Comparison of ENCODE assay signal across 12 cellular contexts in genomic region chrX:27619975-27620374, GRCh38. TPM values are rescaled to one million over a fixed set of nuclear protein-coding genes. Genes with fewer than 3 reads are reported as not detected.
DNase-seq lines count a peak whose midpoint lies in the region; ATAC-seq, FAIRE-seq and TF ChIP-seq lines count a peak whose summit lies in the region.
"Had no signal": no experiment of that assay in that cellular context is flagged by ENCODE, and none has a peak within 500 bp of the region (broad histone marks: within the 10 kb centered on the region; RNA-seq: fewer than 3 reads in every experiment).

No MANE protein-coding gene starts in this region.

- H3K79me2 ChIP-seq in GM23338 (replicated peaks; ENCODE audit: insufficient read depth), result no peaks in the 10 kb centered on the region

- no peak overlapping the region for H2AFZ ChIP-seq in GM23338

- no peaks in the 10 kb centered on the region for H3K4me1 ChIP-seq in GM23338 (ENCODE audit: insufficient read depth)

- no peaks in the 10 kb centered on the region for H3K9me3 ChIP-seq in AG04450 (ENCODE audit: control insufficient read depth, insufficient read depth, low read length)

- H3K27me3 ChIP-seq in AG04450 (ENCODE audit: control insufficient read depth, insufficient read depth, low read length) (no peaks in the 10 kb centered on the region), GM23338 (ENCODE audit: insufficient read depth) (no peaks in the 10 kb centered on the region)

- ATAC-seq in GM23338 (no peak), HG03095 (IDR thresholded peaks at IDR 0.05; ENCODE audit: unreplicated experiment) (no peak), GM19351 (IDR thresholded peaks at IDR 0.05; ENCODE audit: unreplicated experiment) (no peak)

- H4K20me1 ChIP-seq in GM23338 (replicated peaks; ENCODE audit: insufficient read depth), result no peaks in the 10 kb centered on the region

- H3K27me3 Mint-ChIP-seq in GM23338 (ENCODE audit: insufficient read depth, low read depth, poor library complexity), result no peaks in the 10 kb centered on the region
- H3K27me3 Mint-ChIP-seq: activated CD4-positive, alpha-beta T cell treated with anti-CD3 and anti-CD28 coated beads, Interleukin-2, amount 10 ng/mL, durations not matched to agents 24 days and 14 days; stimulated activated naive CD8-positive, alpha-beta T cell treated with anti-CD3 and anti-CD28 coated beads, Interleukin-15, Interleukin-2, amounts not matched to agents 100 ng/mL and 50 ng/mL, for 24 hours had no signal

- H3F3A ChIP-seq in GM23338 (replicated peaks; ENCODE audit: low read depth), result no peaks in the 10 kb centered on the region

- no peak overlapping the region for H3K4me2 ChIP-seq in GM23338

- H3K36me3 Mint-ChIP-seq in GM23338 (ENCODE audit: low read depth), result no peaks in the 10 kb centered on the region

- H3K4me1 Mint-ChIP-seq in GM23338, result no peaks in the 10 kb centered on the region
- H3K4me1 Mint-ChIP-seq: activated CD4-positive, alpha-beta T cell treated with anti-CD3 and anti-CD28 coated beads, Interleukin-2, amount 10 ng/mL, durations not matched to agents 24 days and 14 days had no signal

- H3K36me3 ChIP-seq in GM23338 (ENCODE audit: insufficient read depth), result no peaks in the 10 kb centered on the region

- no peaks in the 10 kb centered on the region for H3K9me3 Mint-ChIP-seq in GM23338
- H3K9me3 Mint-ChIP-seq: activated CD4-positive, alpha-beta T cell treated with anti-CD3 and anti-CD28 coated beads, Interleukin-2, amount 10 ng/mL, durations not matched to agents 24 days and 14 days; stimulated activated naive CD8-positive, alpha-beta T cell treated with anti-CD3 and anti-CD28 coated beads, Interleukin-15, Interleukin-2, amounts not matched to agents 100 ng/mL and 50 ng/mL, for 24 hours had no signal

- DNase-seq in AG04450 (ENCODE audit: low read depth, low spot score), result no peak
- DNase-seq in GM23338 (ENCODE audit: low spot score), result peak; percentile 21
- DNase-seq in SK-MEL-5 (ENCODE audit: low read depth, low spot score), result peak; percentile 59
- no peak for DNase-seq in frontal cortex (ENCODE audit: low spot score in 2 of 2)
- no peak for DNase-seq in urothelium cell line (ENCODE audit: low spot score)
- DNase-seq in DMS79 (lab: John Stamatoyannopoulos, UW), result no peak
- DNase-seq: activated CD4-positive, alpha-beta T cell treated with anti-CD3 and anti-CD28 coated beads, Interleukin-2, amount 10 ng/mL, durations not matched to agents 24 days and 14 days; caudate nucleus; DMS79 treated with DMSO at 0.1 percent for 48 hours had no signal

- no peak overlapping the region for H3K4me3 ChIP-seq in AG04450 (ENCODE audit: low read depth, low read length)
- no peak overlapping the region for H3K4me3 ChIP-seq in GM23338

- CTCF ChIA-PET in AG04450 (lab: Charles Lee), result interaction anchor here (0.6 to 4.4 kb wide), 5 partner anchors 11 to 596 kb away, joined by 3 to 38 read pairs (median 4); no protein-coding TSS in a partner anchor

- TF ChIP-seq CTCF in AG04450 (IDR thresholded peaks at IDR 0.05; ENCODE audit: low read depth, low read length) (peak; percentile 45), GM23338 (conservative IDR thresholded peaks at IDR 0.05; ENCODE audit: low read depth in 2 of 2) (peak in 1 of 2 experiments; percentile 50; a peak in 3 of 4 replicates)

- H3K27ac ChIP-seq in AG04450 (ENCODE audit: low read depth, low read length) (no peak overlapping the region), GM23338 (ENCODE audit: low read depth) (no peak overlapping the region)

- no peak overlapping the region for H3K27ac Mint-ChIP-seq in GM23338
- H3K27ac Mint-ChIP-seq: activated CD4-positive, alpha-beta T cell treated with anti-CD3 and anti-CD28 coated beads, Interleukin-2, amount 10 ng/mL, durations not matched to agents 24 days and 14 days; stimulated activated naive CD8-positive, alpha-beta T cell treated with anti-CD3 and anti-CD28 coated beads, Interleukin-15, Interleukin-2, amounts not matched to agents 100 ng/mL and 50 ng/mL, for 24 hours had no signal

- in situ Hi-C loops in SK-MEL-5 (cut with HindIII; ENCODE audit: low pct_unique_long_range_greater_than_20kb, low sequenced_read_pairs), result no loop called here

- no peak overlapping the region for H3K4me3 Mint-ChIP-seq in GM23338
- H3K4me3 Mint-ChIP-seq: activated CD4-positive, alpha-beta T cell treated with anti-CD3 and anti-CD28 coated beads, Interleukin-2, amount 10 ng/mL, durations not matched to agents 24 days and 14 days; stimulated activated naive CD8-positive, alpha-beta T cell treated with anti-CD3 and anti-CD28 coated beads, Interleukin-15, Interleukin-2, amounts not matched to agents 100 ng/mL and 50 ng/mL, for 24 hours had no signal

- H3K9me2 ChIP-seq in GM23338 (ENCODE audit: insufficient read depth), result no peaks in the 10 kb centered on the region

- FAIRE-seq in frontal cortex (lab: Jason Lieb, UNC) (peak; percentile 92), urothelium cell line (lab: Jason Lieb, UNC) (no peak)

- POLR2A ChIA-PET in AG04450 (lab: Yijun Ruan, JAX), result no interaction called here

TF ChIP-seq in GM23338, 12 proteins besides CTCF, POLR2A, EP300 and RAD21:
- TF ChIP-seq REST (IDR thresholded peaks at IDR 0.05; ENCODE audit: unreplicated experiment) (no peak), STAT1 (IDR thresholded peaks at IDR 0.05; ENCODE audit: unreplicated experiment) (no peak), POLR2AphosphoS5 (IDR thresholded peaks at IDR 0.05; ENCODE audit: low read depth) (no peak), ZNF114 (CRISPR knock-in tag; IDR thresholded peaks at IDR 0.05) (no peak)

RNA-seq across cellular contexts. Expression of gene DCAF8L2, which starts 29.8 kb away (rescaled TPM):
- polyA plus RNA-seq in AG04450 (2011; rRNA removed) (not detected in 2 replicates), GM23338 (2016; fragmentation: Nextera tagmentation; extraction: Ambion mirVana) (not detected in 2 replicates)
- polyA minus RNA-seq in AG04450 (2011; rRNA and poly(A)+ RNA removed), result not detected in 2 replicates
- total RNA-seq in GM23338 (2014; rRNA removed; shearing (Covaris generic)), result not detected in 2 replicates
- 0.90 and 1.8 TPM in 2 replicates for total RNA-seq in SK-MEL-5 (2014; rRNA removed; shearing (Covaris generic))
- 1.2 and 1.4 TPM in 2 replicates for polyA plus RNA-seq in SK-MEL-5 (2015; cell fraction: cytosol; rRNA removed)
- 4.4 TPM in 1 of 2 replicates, not detected in the other for polyA plus RNA-seq in SK-MEL-5 (2015; cell fraction: nucleus; rRNA removed)
- not detected for total RNA-seq in frontal cortex
- total RNA-seq: activated CD4-positive, alpha-beta T cell treated with anti-CD3 and anti-CD28 coated beads, Interleukin-2, amount 10 ng/mL, durations not matched to agents 24 days and 14 days had no signal

Comparison
In these comparisons a context has a peak if more than half of its experiments do, and no peak if none do; other contexts are left out.
1. DNase-seq: peak in GM23338 (single experiment) and SK-MEL-5 (single experiment); none in AG04450 (single experiment), frontal cortex (0 of 2), urothelium cell line (single experiment) and DMS79 (single experiment).